ENCODE assay signal across 10 cellular contexts in the genomic region with DNA sequence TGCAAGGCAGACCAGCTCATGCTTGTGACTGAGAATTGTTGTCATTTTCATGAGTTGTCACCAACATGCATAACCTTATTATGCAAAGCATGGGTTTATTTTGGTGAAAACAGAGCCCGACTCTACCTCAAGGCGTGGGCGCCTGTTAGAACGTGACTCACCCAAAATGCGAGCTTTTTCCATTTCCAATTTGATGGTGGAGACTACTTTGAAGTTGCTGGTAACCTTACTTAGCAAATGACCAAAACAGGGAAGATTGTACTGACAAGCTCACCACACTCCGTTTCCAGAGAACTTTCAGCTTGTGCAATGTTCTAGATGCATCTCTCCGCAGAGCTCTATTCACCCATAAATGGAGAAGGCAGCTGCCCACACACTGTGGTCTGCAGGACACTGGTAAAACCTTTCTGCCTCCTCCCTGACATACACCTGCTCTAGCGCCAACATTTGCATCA.
DNase-seq lines count a peak whose midpoint lies in the region; ATAC-seq and FAIRE-seq lines count a peak whose summit lies in the region.
"Had no signal": no experiment of that assay in that cellular context is flagged by ENCODE, and none has a peak within 500 bp of the region (broad histone marks: within the 10 kb centered on the region; RNA-seq: fewer than 3 reads in every experiment).

No MANE protein-coding gene starts in this region.

- DNase-seq in activated naive CD4-positive, alpha-beta T cell treated with Interleukin-2 at 50 U/mL for 16 hours = peak; percentile 83
- DNase-seq in activated naive CD4-positive, alpha-beta T cell (lab: John Stamatoyannopoulos, UW) = no peak
- peak; percentile 55 to 61 for DNase-seq in activated naive CD4-positive, alpha-beta T cell treated with anti-CD3 and anti-CD28 coated beads, Interleukin-2, amount 50 U/mL, for 72 hours (ENCODE audit: low spot score in 2 of 2)
- DNase-seq in superior temporal gyrus (ENCODE audit: extremely low spot score) = peak; percentile 30
- no peak for DNase-seq in DMS53 treated with DMSO at 0.1 percent for 48 hours (lab: John Stamatoyannopoulos, UW; ENCODE audit: unreplicated experiment)
- DNase-seq in NCI-H2171 (lab: John Stamatoyannopoulos, UW) = no peak
- no peak for DNase-seq in frontal cortex (ENCODE audit: low spot score in 2 of 2)
- DNase-seq: H7 had no signal

- H3K9me3 Mint-ChIP-seq in activated naive CD4-positive, alpha-beta T cell treated with anti-CD3 and anti-CD28 coated beads, Interleukin-2, amount 50 U/mL, for 72 hours = peaks cover 10% of the 10 kb centered on the region in 2 donors

- FAIRE-seq in frontal cortex (lab: Jason Lieb, UNC) = no peak
- FAIRE-seq: astrocyte had no signal

- H3K36me3 Mint-ChIP-seq in activated naive CD4-positive, alpha-beta T cell treated with anti-CD3 and anti-CD28 coated beads, Interleukin-2, amount 50 U/mL, for 72 hours = peaks cover 2 to 6% of the 10 kb centered on the region in 2 donors

- ATAC-seq in HG03457 (IDR thresholded peaks at IDR 0.05; ENCODE audit: unreplicated experiment) = peak; percentile 82
- peak; percentile 91 to 93 for ATAC-seq in activated naive CD4-positive, alpha-beta T cell treated with anti-CD3 and anti-CD28 coated beads, Interleukin-2, amount 50 U/mL, for 72 hours

- H3K27ac Mint-ChIP-seq in activated naive CD4-positive, alpha-beta T cell treated with anti-CD3 and anti-CD28 coated beads, Interleukin-2, amount 50 U/mL, for 72 hours = peak overlapping the region; percentile 73 to 81

Comparison
In these comparisons a context has a peak if more than half of its experiments do, and no peak if none do; other contexts are left out.
1. DNase-seq: peak in activated naive CD4-positive, alpha-beta T cell treated with Interleukin-2 at 50 U/mL for 16 hours (single experiment), activated naive CD4-positive, alpha-beta T cell treated with anti-CD3 and anti-CD28 coated beads, Interleukin-2, amount 50 U/mL, for 72 hours (2 of 2) and superior temporal gyrus (single experiment); none in activated naive CD4-positive, alpha-beta T cell (0 of 4), DMS53 treated with DMSO at 0.1 percent for 48 hours (single experiment), NCI-H2171 (single experiment) and frontal cortex (0 of 2).